ENCODE assay signal across 9 cellular contexts in the genomic region with DNA sequence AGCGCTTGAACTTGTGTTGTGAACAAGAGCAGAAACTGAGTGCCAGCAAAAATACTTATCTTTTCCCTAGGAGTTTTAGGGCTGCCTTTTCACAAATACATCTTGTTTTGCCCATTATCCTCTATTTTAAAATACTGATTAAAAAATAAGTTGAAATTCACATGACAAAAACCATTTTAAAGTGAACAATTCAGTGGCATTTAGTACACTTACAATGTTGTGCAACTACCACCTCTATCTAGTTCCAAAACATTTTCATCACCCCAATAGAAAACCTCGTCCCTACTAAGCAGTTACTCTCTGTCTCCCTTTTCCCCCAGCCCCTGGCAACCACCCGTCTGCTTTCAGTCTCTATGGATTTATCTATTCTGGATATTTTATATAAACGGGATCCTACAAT. TPM values are rescaled to one million over a fixed set of nuclear protein-coding genes. Genes with fewer than 3 reads are reported as not detected.
A peak's percentile ranks its signal among the peaks of the same experiment; 100 is the strongest.
DNase-seq lines count a peak whose midpoint lies in the region; ATAC-seq and TF ChIP-seq lines count a peak whose summit lies in the region.
"Had no signal": no experiment of that assay in that cellular context is flagged by ENCODE, and none has a peak within 500 bp of the region (broad histone marks: within the 10 kb centered on the region; RNA-seq: fewer than 3 reads in every experiment).

No MANE protein-coding gene starts in this region.

- H3K9me3 ChIP-seq in CD4-positive, alpha-beta T cell (ENCODE audit: control insufficient read depth, low read length), result no peaks in the 10 kb centered on the region
- no peaks in the 10 kb centered on the region for H3K9me3 ChIP-seq in OCI-LY7 (ENCODE audit: low read length)
- no peaks in the 10 kb centered on the region for H3K9me3 ChIP-seq in endodermal cell (ENCODE audit: control insufficient read depth, low read length)
- H3K9me3 ChIP-seq in osteoblast (ENCODE audit: low read depth, low read length), result no peaks in the 10 kb centered on the region

- no peak overlapping the region for H3K27ac ChIP-seq in CD4-positive, alpha-beta T cell (ENCODE audit: low read depth, low read length)
- H3K27ac ChIP-seq in OCI-LY7 (ENCODE audit: low read depth, low read length, poor library complexity, severe bottlenecking) (no peak overlapping the region), endodermal cell (ENCODE audit: low read depth, low read length) (no peak overlapping the region), osteoblast (ENCODE audit: low read depth, low read length) (peak overlapping the region; percentile 88)

- no peak overlapping the region for H3K9ac ChIP-seq in endodermal cell (ENCODE audit: extremely low read depth, low read length, poor library complexity, severe bottlenecking)

- H3K27ac Mint-ChIP-seq in CD4-positive, alpha-beta T cell, result peak overlapping the region; percentile 86
- H3K27ac Mint-ChIP-seq in endodermal cell, result no peak overlapping the region

- no peaks in the 10 kb centered on the region for H3K27me3 Mint-ChIP-seq in CD4-positive, alpha-beta T cell
- H3K27me3 Mint-ChIP-seq in endodermal cell (ENCODE audit: insufficient read depth), result peaks cover 7% of the 10 kb centered on the region

- TF ChIP-seq CTCF in CD4-positive, alpha-beta T cell (IDR thresholded peaks at IDR 0.05), result no peak
- TF ChIP-seq CTCF in OCI-LY7 (conservative IDR thresholded peaks at IDR 0.05; ENCODE audit: low read length) (no peak), endodermal cell (conservative IDR thresholded peaks at IDR 0.05) (no peak), osteoblast (IDR thresholded peaks at IDR 0.05; ENCODE audit: extremely low read depth, low read depth, low read length) (no peak), GM13977 (IDR thresholded peaks at IDR 0.05; ENCODE audit: extremely low read depth, insufficient read depth, missing control alignments) (no peak)

- CTCF ChIA-PET in CD4-positive, alpha-beta T cell (lab: Charles Lee), result interaction anchor here (4.9 kb wide), 1 partner anchor 32 kb away, joined by 30 read pairs; a partner anchor contains a TSS
- CTCF ChIA-PET in OCI-LY7 (lab: Charles Lee; ENCODE audit: unreplicated experiment), result interaction anchor here (0.6 kb wide), 1 partner anchor 1375 kb away, joined by 8 read pairs; no protein-coding TSS in a partner anchor

- peaks cover 17% of the 10 kb centered on the region for H3K36me3 Mint-ChIP-seq in CD4-positive, alpha-beta T cell (ENCODE audit: low read depth)
- H3K36me3 Mint-ChIP-seq in endodermal cell (ENCODE audit: low read depth), result peaks cover 4% of the 10 kb centered on the region

- peaks cover 54% of the 10 kb centered on the region for H3K4me1 Mint-ChIP-seq in CD4-positive, alpha-beta T cell (ENCODE audit: low read depth)
- peaks cover 14% of the 10 kb centered on the region for H3K4me1 Mint-ChIP-seq in endodermal cell

- no peaks in the 10 kb centered on the region for H3K9me3 Mint-ChIP-seq in CD4-positive, alpha-beta T cell
- no peaks in the 10 kb centered on the region for H3K9me3 Mint-ChIP-seq in endodermal cell

- DNase-seq in CD4-positive, alpha-beta T cell, result no peak
- DNase-seq in OCI-LY7 (ENCODE audit: low spot score) (no peak), endodermal cell (no peak), osteoblast (ENCODE audit: insufficient read length, low spot score, missing footprints) (no peak), NCI-H1105 treated with DMSO at 0.1 percent for 48 hours (lab: John Stamatoyannopoulos, UW) (no peak), NCI-H446 (lab: John Stamatoyannopoulos, UW) (no peak), GM13977 (ENCODE audit: low spot score) (no peak)
- DNase-seq: NK-92 treated with Interleukin-12 subunit alpha and Interleukin-12 subunit beta, amount 100 ng/mL, for 24 hours had no signal

- H3K79me2 ChIP-seq in OCI-LY7 (ENCODE audit: insufficient read depth, low read depth, low read length), result peaks cover 27% of the 10 kb centered on the region
- H3K79me2 ChIP-seq in osteoblast (ENCODE audit: insufficient read depth, low read length), result peaks cover 60% of the 10 kb centered on the region

- POLR2A ChIA-PET in CD4-positive, alpha-beta T cell (lab: Charles Lee), result interaction anchor here (3.0 to 3.2 kb wide), 2 partner anchors 31 to 100 kb away, joined by 28 to 32 read pairs; a partner anchor contains a TSS
- POLR2A ChIA-PET in OCI-LY7 (lab: Charles Lee), result interaction anchor here (0.6 to 2.5 kb wide), 5 partner anchors 7 to 110 kb away, joined by 3 to 14 read pairs (median 5); a partner anchor contains a TSS

- intact Hi-C loops in CD4-positive, alpha-beta T cell (cut with DNase I, micrococcal nuclease), result loop anchor here in 1 of 2 experiments (10.0 kb wide), 7 partner anchors 350 to 1700 kb away; a partner anchor contains a TSS
- intact Hi-C loops in OCI-LY7 (cut with micrococcal nuclease; ENCODE audit: unreplicated experiment), result loop anchor here (5.0 kb wide), 1 partner anchor 67 kb away; no protein-coding TSS in a partner anchor

- H3K4me2 ChIP-seq in OCI-LY7 (ENCODE audit: low read length), result peak overlapping the region; percentile 91
- peak overlapping the region; percentile 94 for H3K4me2 ChIP-seq in osteoblast (ENCODE audit: insufficient read depth, low read length)

- no peak for ATAC-seq in CD4-positive, alpha-beta T cell (ENCODE audit: poor library complexity)
- ATAC-seq in HG03039 (IDR thresholded peaks at IDR 0.05; ENCODE audit: unreplicated experiment), result no peak

- no TSS peak for BruUV-seq in OCI-LY7 (replicated peaks; lab: Mats Ljungman, UMichigan)

- H3K4me3 Mint-ChIP-seq in CD4-positive, alpha-beta T cell, result peak overlapping the region; percentile 94
- H3K4me3 Mint-ChIP-seq in endodermal cell, result peak overlapping the region; percentile 85

- H3K4me1 ChIP-seq in OCI-LY7 (ENCODE audit: insufficient read depth, low read length, poor library complexity, severe bottlenecking) (peaks cover 23% of the 10 kb centered on the region), endodermal cell (ENCODE audit: control insufficient read depth, insufficient read depth, low read length) (no peaks in the 10 kb centered on the region), osteoblast (ENCODE audit: insufficient read depth, low read length) (peaks cover 11% of the 10 kb centered on the region)

- H3K36me3 ChIP-seq in OCI-LY7 (ENCODE audit: insufficient read depth, low read length) (no peaks in the 10 kb centered on the region), endodermal cell (ENCODE audit: control insufficient read depth, insufficient read depth, low read length) (no peaks in the 10 kb centered on the region), osteoblast (ENCODE audit: insufficient read depth, low read length) (no peaks in the 10 kb centered on the region)

- no peaks in the 10 kb centered on the region for H3K27me3 ChIP-seq in CD4-positive, alpha-beta T cell (ENCODE audit: control insufficient read depth, insufficient read depth, low read length)
- H3K27me3 ChIP-seq in endodermal cell (ENCODE audit: control insufficient read depth, insufficient read depth, low read length, poor library complexity, severe bottlenecking), result no peaks in the 10 kb centered on the region
- no peaks in the 10 kb centered on the region for H3K27me3 ChIP-seq in osteoblast (ENCODE audit: insufficient read depth, low read length)

- H2AFZ ChIP-seq in OCI-LY7 (ENCODE audit: low read length) (no peak overlapping the region), osteoblast (ENCODE audit: low read length) (no peak overlapping the region)

- in situ Hi-C loops in GM13977 (cut with MboI; ENCODE audit: low pct_unique_long_range_greater_than_20kb, low sequenced_read_pairs, unreplicated experiment), result no loop called here

- WGBS in endodermal cell (ENCODE audit: insufficient coverage in 1 of 2, insufficient read length in 1 of 2), 2 experiments, result 95 to 100% methylated on average over 2 to 4 of the region's 4 CpGs

- H4K20me1 ChIP-seq in OCI-LY7 (ENCODE audit: insufficient read depth, low read length) (no peaks in the 10 kb centered on the region; the same call in 1 of the 2 replicates), osteoblast (ENCODE audit: insufficient read depth, low read length) (peaks cover 9% of the 10 kb centered on the region)

- H3K9me2 ChIP-seq in OCI-LY7 (ENCODE audit: insufficient read depth, low read length), result no peaks in the 10 kb centered on the region

- H3K4me3 ChIP-seq in OCI-LY7 (ENCODE audit: low read depth, low read length, poor library complexity, severe bottlenecking), result peak overlapping the region; percentile 96
- peak overlapping the region; percentile 99 for H3K4me3 ChIP-seq in endodermal cell (ENCODE audit: low read length)
- peak overlapping the region; percentile 96 for H3K4me3 ChIP-seq in osteoblast (ENCODE audit: insufficient read depth, low read length)

RNA-seq across cellular contexts. Expression of a gene that starts 1.4 kb away (rescaled TPM):
- 1 to 10 TPM; 6.1 to 6.5 TPM for total RNA-seq in CD4-positive, alpha-beta T cell
- total RNA-seq in OCI-LY7 (2014; rRNA removed; shearing (Covaris generic)), result 12.5 and 17.6 TPM in 2 replicates
- total RNA-seq in OCI-LY7 (2022) (22.3 and 24.4 TPM in 2 replicates), endodermal cell (10 to 100 TPM; 23.5 to 25.8 TPM), osteoblast (76.4 and 85.5 TPM in 2 replicates)
- polyA plus RNA-seq in endodermal cell (2013, experiment 1 of 2), result 30.2 TPM
- polyA plus RNA-seq in endodermal cell (2013, experiment 2 of 2), result 29.0 TPM

RNA-seq across cellular contexts. Expression of a gene that starts 30.7 kb away (rescaled TPM):
- total RNA-seq in CD4-positive, alpha-beta T cell, result 1 to 10 TPM; 6.4 to 7.6 TPM
- total RNA-seq in OCI-LY7 (2014; rRNA removed; shearing (Covaris generic)), result 26.9 and 38.1 TPM in 2 replicates
- total RNA-seq in OCI-LY7 (2022) (43.0 and 45.1 TPM in 2 replicates), endodermal cell (10 to 100 TPM; 30.5 to 32.9 TPM), osteoblast (2.9 and 3.6 TPM in 2 replicates)
- polyA plus RNA-seq in endodermal cell (2013, experiment 1 of 2), result 13.6 TPM
- 13.7 TPM for polyA plus RNA-seq in endodermal cell (2013, experiment 2 of 2)

RNA-seq across cellular contexts. Expression of a gene that starts 31.0 kb away (rescaled TPM):
- total RNA-seq in CD4-positive, alpha-beta T cell, result 1 to 10 TPM in 1 of 2 experiments, under 1 TPM in 1; 0.99 to 1.3 TPM
- total RNA-seq in OCI-LY7 (2014; rRNA removed; shearing (Covaris generic)), result 7.3 and 8.1 TPM in 2 replicates
- total RNA-seq in OCI-LY7 (2022) (11.7 and 12.5 TPM in 2 replicates), endodermal cell (10 to 100 TPM; 20.3 to 25.6 TPM), osteoblast (5.3 and 5.8 TPM in 2 replicates)
- 31.4 TPM for polyA plus RNA-seq in endodermal cell (2013, experiment 1 of 2)
- 30.8 TPM for polyA plus RNA-seq in endodermal cell (2013, experiment 2 of 2)
